Comparison of ENCODE assay signal across 11 cellular contexts in genomic region chr2:74831693-74832530, GRCh38. TPM values are rescaled to one million over a fixed set of nuclear protein-coding genes. Genes with fewer than 3 reads are reported as not detected.
DNase-seq lines count a peak whose midpoint lies in the region; ATAC-seq and TF ChIP-seq lines count a peak whose summit lies in the region.
"Had no signal": no experiment of that assay in that cellular context is flagged by ENCODE, and none has a peak within 500 bp of the region (broad histone marks: within the 10 kb centered on the region; RNA-seq: fewer than 3 reads in every experiment).

No MANE protein-coding gene starts in this region.

- TF ChIP-seq CTCF in MCF 10A (IDR thresholded peaks at IDR 0.05; ENCODE audit: unreplicated experiment) (no peak), breast epithelium (IDR thresholded peaks at IDR 0.05) (no peak), epithelial cell of esophagus (IDR thresholded peaks at IDR 0.05; ENCODE audit: insufficient read depth, low read depth, low read length, missing control alignments) (no peak)

- H3K27me3 ChIP-seq in breast epithelium = no peaks in the 10 kb centered on the region

- no peak for ATAC-seq in GM21786 (IDR thresholded peaks at IDR 0.05; ENCODE audit: unreplicated experiment)
- ATAC-seq: left ventricle myocardium superior had no signal

- H3K9me3 ChIP-seq in breast epithelium = no peaks in the 10 kb centered on the region

- no peak overlapping the region for H3K4me3 Mint-ChIP-seq in MCF 10A (ENCODE audit: unreplicated experiment)
- H3K4me3 Mint-ChIP-seq: activated CD4-positive, alpha-beta memory T cell treated with anti-CD3 and anti-CD28 coated beads, Interleukin-2, amount 10 ng/mL, durations not matched to agents 7 days and 5 days had no signal

- no peaks in the 10 kb centered on the region for H3K36me3 ChIP-seq in breast epithelium

- H3K4me1 ChIP-seq in breast epithelium = no peaks in the 10 kb centered on the region

- H3K4me3 ChIP-seq in breast epithelium (no peak overlapping the region), epithelial cell of esophagus (ENCODE audit: low read length) (no peak overlapping the region)

- peaks cover 22% of the 10 kb centered on the region for H3K4me1 Mint-ChIP-seq in MCF 10A (ENCODE audit: insufficient read depth, unreplicated experiment)

- no peaks in the 10 kb centered on the region for H3K9me3 Mint-ChIP-seq in MCF 10A (ENCODE audit: unreplicated experiment)
- H3K9me3 Mint-ChIP-seq: activated CD4-positive, alpha-beta memory T cell treated with anti-CD3 and anti-CD28 coated beads, Interleukin-2, amount 10 ng/mL, durations not matched to agents 7 days and 5 days had no signal

- no peaks in the 10 kb centered on the region for H3K27me3 Mint-ChIP-seq in MCF 10A (ENCODE audit: insufficient read depth, unreplicated experiment)

- H3K27ac ChIP-seq in breast epithelium = no peak overlapping the region

- DNase-seq in MCF 10A (ENCODE audit: unreplicated experiment) (peak; percentile 34), breast epithelium (ENCODE audit: low spot score in 2 of 2) (no peak), OCI-M1 (lab: John Stamatoyannopoulos, UW) (peak; percentile 38), epithelial cell of esophagus (ENCODE audit: low read depth) (peak; percentile 53), NCI-H2171 (lab: John Stamatoyannopoulos, UW) (no peak), G401 (ENCODE audit: low spot score) (no peak)
- DNase-seq in stimulated activated CD4-positive, alpha-beta T cell treated with anti-CD3 and anti-CD28 coated beads, Interleukin-1b, Interleukin-23, amount 100 ng/mL, for 48 hours = no peak
- DNase-seq: activated CD4-positive, alpha-beta memory T cell treated with anti-CD3 and anti-CD28 coated beads, Interleukin-2, amount 10 ng/mL, durations not matched to agents 7 days and 5 days; left ventricle myocardium superior; NCI-H1436 treated with DMSO at 0.1 percent for 48 hours had no signal

- POLR2A ChIA-PET in MCF 10A (lab: Yijun Ruan, JAX) = interaction anchor here (0.7 to 8.4 kb wide), 3 partner anchors 42 to 327 kb away, joined by 3 to 123 read pairs (median 5); no protein-coding TSS in a partner anchor

- intact Hi-C loops in MCF 10A (cut with micrococcal nuclease) = no loop called here
- intact Hi-C loops in breast epithelium (cut with DNase I; ENCODE audit: low total_unique reads) = no loop called here

- H3K27ac Mint-ChIP-seq in MCF 10A (ENCODE audit: low read depth, unreplicated experiment) = no peak overlapping the region
- H3K27ac Mint-ChIP-seq: activated CD4-positive, alpha-beta memory T cell treated with anti-CD3 and anti-CD28 coated beads, Interleukin-2, amount 10 ng/mL, durations not matched to agents 7 days and 5 days had no signal

- no peaks in the 10 kb centered on the region for H3K36me3 Mint-ChIP-seq in MCF 10A (ENCODE audit: insufficient read depth, unreplicated experiment)

- TF ChIP-seq POLR2A in breast epithelium (IDR thresholded peaks at IDR 0.05) = no peak

- CTCF ChIA-PET in MCF 10A (lab: Yijun Ruan, JAX) = interaction anchor here (0.5 to 1.8 kb wide), 5 partner anchors 16 to 405 kb away, joined by 3 to 8 read pairs (median 3); no protein-coding TSS in a partner anchor

- in situ Hi-C loops in G401 (cut with HindIII; ENCODE audit: low sequenced_read_pairs) = no loop called here

- no TSS peak for BruUV-seq in MCF 10A (replicated peaks; lab: Mats Ljungman, UMichigan)

RNA-seq across cellular contexts. Expression of gene HK2, which starts 2.0 kb away (rescaled TPM):
- total RNA-seq in MCF 10A (2022) = 40.4 and 47.8 TPM in 2 replicates
- 10 to 100 TPM in 2 of 3 donors, 1 to 10 TPM in 1; 9.8 to 39.2 (median 19.9) TPM for total RNA-seq in breast epithelium
- 11.3 and 17.1 TPM in 2 replicates for total RNA-seq in G401 (2014; rRNA removed; shearing (Covaris generic))

Comparison
In these comparisons a context has a peak if more than half of its experiments do, and no peak if none do; other contexts are left out.
1. DNase-seq: peak in MCF 10A (single experiment), OCI-M1 (single experiment) and epithelial cell of esophagus (single experiment); none in breast epithelium (0 of 2), NCI-H2171 (single experiment), stimulated activated CD4-positive, alpha-beta T cell treated with anti-CD3 and anti-CD28 coated beads, Interleukin-1b, Interleukin-23, amount 100 ng/mL, for 48 hours (single experiment) and G401 (single experiment).